Comparison of ENCODE assay signal across 28 cellular contexts in genomic region chr4:100224701-100225100, GRCh38. TPM values are rescaled to one million over a fixed set of nuclear protein-coding genes. Genes with fewer than 3 reads are reported as not detected.
DNase-seq lines count a peak whose midpoint lies in the region; ATAC-seq, FAIRE-seq and TF ChIP-seq lines count a peak whose summit lies in the region.
"Had no signal": no experiment of that assay in that cellular context is flagged by ENCODE, and none has a peak within 500 bp of the region (broad histone marks: within the 10 kb centered on the region; RNA-seq: fewer than 3 reads in every experiment).

No MANE protein-coding gene starts in this region.

- no peak overlapping the region for H3K18ac ChIP-seq in mesendoderm (ENCODE audit: low read length)
- H3K18ac ChIP-seq in mesenchymal stem cell (ENCODE audit: low read depth in 1 of 2, low read length in 2 of 2): no peak overlapping the region

- no peak overlapping the region for H4K91ac ChIP-seq in mesenchymal stem cell (ENCODE audit: low read length)

- H3K14ac ChIP-seq in mesenchymal stem cell (ENCODE audit: low read length in 2 of 2): no peak overlapping the region

- H3K79me2 ChIP-seq in mesendoderm (ENCODE audit: control insufficient read depth, insufficient read depth, low read length) (no peaks in the 10 kb centered on the region), neural progenitor cell (ENCODE audit: low read depth) (no peaks in the 10 kb centered on the region)

- H3K4me1 Mint-ChIP-seq in neural progenitor cell: peaks cover 6% of the 10 kb centered on the region
- H3K4me1 Mint-ChIP-seq: CD14-positive monocyte; CD4-positive, alpha-beta memory T cell; CD4-positive, CD25-positive, alpha-beta regulatory T cell; CD8-positive, alpha-beta memory T cell had no signal

- H3K4ac ChIP-seq in mesendoderm (ENCODE audit: low read depth, low read length) (no peak overlapping the region), mesenchymal stem cell (ENCODE audit: low read depth in 1 of 2, low read length in 2 of 2) (no peak overlapping the region)

- TF ChIP-seq POLR2A in GM12892 (IDR thresholded peaks at IDR 0.05; ENCODE audit: low read depth, low read length): no peak

- TF ChIP-seq CTCF in cardiac muscle cell (IDR thresholded peaks at IDR 0.05; ENCODE audit: low read depth, low read length) (no peak), neural progenitor cell (IDR thresholded peaks at IDR 0.05) (no peak)

- no peaks in the 10 kb centered on the region for H3K79me1 ChIP-seq in mesendoderm (ENCODE audit: low read length)
- H3K79me1 ChIP-seq in mesenchymal stem cell (replicated peaks; ENCODE audit: low read length, poor library complexity, severe bottlenecking): no peaks in the 10 kb centered on the region

- no peak overlapping the region for H2BK12ac ChIP-seq in mesenchymal stem cell (ENCODE audit: low read length in 2 of 2)

- H3K36me3 ChIP-seq in cardiac muscle cell: no peaks in the 10 kb centered on the region
- no peaks in the 10 kb centered on the region for H3K36me3 ChIP-seq in mesendoderm (ENCODE audit: control insufficient read depth, insufficient read depth, low read length)
- no peaks in the 10 kb centered on the region for H3K36me3 ChIP-seq in neural progenitor cell
- H3K36me3 ChIP-seq in mesenchymal stem cell (ENCODE audit: control insufficient read depth in 1 of 2, insufficient read depth in 2 of 2, low read depth in 1 of 2, low read length in 2 of 2): no peaks in the 10 kb centered on the region
- H3K36me3 ChIP-seq: BE2C, BLaER1 had no signal

- H2BK15ac ChIP-seq in mesendoderm (replicated peaks; ENCODE audit: low read depth) (no peak overlapping the region), mesenchymal stem cell (ENCODE audit: low read depth, poor library complexity, severe bottlenecking) (no peak overlapping the region)

- no CpG with 5 or more reads among the region's 1 CpG for WGBS in mesendoderm (ENCODE audit: extremely low coverage, insufficient coverage, low lambda C conversion rate)
- WGBS in mesenchymal stem cell: 57% methylated on average over 1 of the region's 1 CpG

- no peak overlapping the region for H3K4me3 Mint-ChIP-seq in neural progenitor cell
- H3K4me3 Mint-ChIP-seq: CD14-positive monocyte; CD4-positive, CD25-positive, alpha-beta regulatory T cell; CD8-positive, alpha-beta memory T cell had no signal

- H3K4me1 ChIP-seq in cardiac muscle cell (ENCODE audit: low read depth) (peaks cover 12% of the 10 kb centered on the region), mesendoderm (ENCODE audit: control insufficient read depth, low read depth, low read length) (no peaks in the 10 kb centered on the region), neural progenitor cell (peaks cover 27% of the 10 kb centered on the region), mesenchymal stem cell (ENCODE audit: control insufficient read depth, insufficient read depth, low read depth, low read length) (no peaks in the 10 kb centered on the region)
- H3K4me1 ChIP-seq: A549, BE2C, BLaER1 had no signal

- no peak overlapping the region for H2AFZ ChIP-seq in neural progenitor cell (replicated peaks)
- H2AFZ ChIP-seq in mesenchymal stem cell (ENCODE audit: low read depth, low read length): no peak overlapping the region

- H3K27me3 ChIP-seq in cardiac muscle cell: no peaks in the 10 kb centered on the region
- no peaks in the 10 kb centered on the region for H3K27me3 ChIP-seq in mesendoderm (ENCODE audit: insufficient read depth, low read length, poor library complexity)
- no peaks in the 10 kb centered on the region for H3K27me3 ChIP-seq in neural progenitor cell
- H3K27me3 ChIP-seq in mesenchymal stem cell (ENCODE audit: control insufficient read depth in 1 of 2, insufficient read depth in 1 of 2, low read length in 2 of 2): no peaks in the 10 kb centered on the region
- H3K27me3 ChIP-seq: BE2C, BLaER1 had no signal

- FAIRE-seq in GM12892 (lab: Jason Lieb, UNC): no peak
- FAIRE-seq: A549, GM12878, GM19239 had no signal

- no peak overlapping the region for H3K4me3 ChIP-seq in cardiac muscle cell
- no peak overlapping the region for H3K4me3 ChIP-seq in mesendoderm (ENCODE audit: low read length)
- H3K4me3 ChIP-seq in neural progenitor cell: no peak overlapping the region
- H3K4me3 ChIP-seq in mesenchymal stem cell (ENCODE audit: insufficient read depth in 1 of 2, low read depth in 1 of 2, low read length in 2 of 2): no peak overlapping the region
- H3K4me3 ChIP-seq: A549, BLaER1, GM12878 had no signal

- H3K9me3 ChIP-seq in cardiac muscle cell (ENCODE audit: low read depth) (no peaks in the 10 kb centered on the region), neural progenitor cell (ENCODE audit: low read depth) (no peaks in the 10 kb centered on the region), mesenchymal stem cell (ENCODE audit: control insufficient read depth, low read length) (peaks cover 46% of the 10 kb centered on the region)
- H3K9me3 ChIP-seq: A549, BE2C had no signal

- no peak overlapping the region for H3K27ac Mint-ChIP-seq in neural progenitor cell
- H3K27ac Mint-ChIP-seq: CD14-positive monocyte; CD4-positive, alpha-beta memory T cell; CD4-positive, CD25-positive, alpha-beta regulatory T cell; CD8-positive, alpha-beta memory T cell had no signal

- peaks cover 18% of the 10 kb centered on the region for H3F3A ChIP-seq in neural progenitor cell (ENCODE audit: low read depth)

- H2AK5ac ChIP-seq in mesendoderm (ENCODE audit: low read length) (no peak overlapping the region), mesenchymal stem cell (ENCODE audit: low read length, severe bottlenecking) (no peak overlapping the region)

- no peak overlapping the region for H3K4me2 ChIP-seq in mesendoderm (ENCODE audit: low read length)
- peak overlapping the region; percentile 23 for H3K4me2 ChIP-seq in neural progenitor cell
- no peak overlapping the region for H3K4me2 ChIP-seq in mesenchymal stem cell (ENCODE audit: low read length, poor library complexity, severe bottlenecking)
- H3K4me2 ChIP-seq: A549, BLaER1 had no signal

- H4K20me1 ChIP-seq in neural progenitor cell (ENCODE audit: low read depth): no peaks in the 10 kb centered on the region
- H4K20me1 ChIP-seq: BLaER1 had no signal

- H2BK120ac ChIP-seq in mesendoderm (ENCODE audit: low read depth, low read length) (no peak overlapping the region), mesenchymal stem cell (ENCODE audit: low read depth, low read length) (no peak overlapping the region)

- peaks cover 35% of the 10 kb centered on the region for H3K9me3 Mint-ChIP-seq in neural progenitor cell

- intact Hi-C loops in Right ventricle myocardium superior (cut with DNase I): no loop called here

- ATAC-seq in Right ventricle myocardium superior (ENCODE audit: poor library complexity): no peak
- ATAC-seq: A549 had no signal

- DNase-seq in cardiac muscle cell (ENCODE audit: low read depth in 1 of 2, low spot score in 1 of 2) (peak in 1 of 2 donors; percentile 29), Right ventricle myocardium superior (no peak), mesendoderm (peak; percentile 38), neural progenitor cell (ENCODE audit: low spot score) (peak; percentile 61), GM12892 (ENCODE audit: insufficient read length) (no peak), mesenchymal stem cell (no peak)
- no peak for DNase-seq in effector CD4-positive, alpha-beta T cell
- DNase-seq: ACHN; BE2C; C1 segment of cervical spinal cord; CD4-positive, alpha-beta memory T cell; CD4-positive, CD25-positive, alpha-beta regulatory T cell; CD8-positive, alpha-beta memory T cell; COR-L47; DMS 273 treated with DMSO at 0.1 percent for 48 hours; DMS153; DMS53; DMS79; DND-41; EL; GDM1 had no signal

- H3K36me3 Mint-ChIP-seq in neural progenitor cell: no peaks in the 10 kb centered on the region
- H3K36me3 Mint-ChIP-seq: CD14-positive monocyte; CD4-positive, CD25-positive, alpha-beta regulatory T cell had no signal

- no peak overlapping the region for H3K9ac ChIP-seq in mesendoderm (ENCODE audit: low read length)
- H3K9ac ChIP-seq in neural progenitor cell: no peak overlapping the region
- no peak overlapping the region for H3K9ac ChIP-seq in mesenchymal stem cell (ENCODE audit: low read length)
- H3K9ac ChIP-seq: BLaER1 had no signal

- H4K8ac ChIP-seq in mesendoderm (ENCODE audit: low read depth, low read length): no peak overlapping the region
- no peak overlapping the region for H4K8ac ChIP-seq in mesenchymal stem cell (ENCODE audit: low read length)

- H3K27ac ChIP-seq in cardiac muscle cell (peak overlapping the region; percentile 95), mesendoderm (ENCODE audit: low read depth, low read length) (no peak overlapping the region), neural progenitor cell (peak overlapping the region; percentile 42), mesenchymal stem cell (ENCODE audit: low read length, poor library complexity, severe bottlenecking) (no peak overlapping the region)
- H3K27ac ChIP-seq: 22Rv1, A549, BLaER1 had no signal

- no peak overlapping the region for H4K5ac ChIP-seq in mesendoderm (ENCODE audit: low read length)

- H2BK5ac ChIP-seq in mesendoderm (ENCODE audit: low read length) (no peak overlapping the region), mesenchymal stem cell (ENCODE audit: low read depth, low read length, poor library complexity, severe bottlenecking) (no peak overlapping the region)

- H3K56ac ChIP-seq in mesendoderm (ENCODE audit: low read length): no peak overlapping the region

- H3K23ac ChIP-seq in mesendoderm (ENCODE audit: low read length) (no peak overlapping the region), mesenchymal stem cell (ENCODE audit: low read length in 2 of 2) (no peak overlapping the region)

- peaks cover 4% of the 10 kb centered on the region for H3K27me3 Mint-ChIP-seq in neural progenitor cell (ENCODE audit: insufficient read depth, low read depth)
- H3K27me3 Mint-ChIP-seq: CD4-positive, CD25-positive, alpha-beta regulatory T cell had no signal

RNA-seq across cellular contexts. Expression of gene DDIT4L, which starts 34.4 kb away (rescaled TPM):
- total RNA-seq in cardiac muscle cell (4.0 and 5.0 TPM in 2 replicates), Right ventricle myocardium superior (0.46 TPM), neural progenitor cell (ENCODE audit: low replicate concordance) (26.9 and 45.9 TPM in 2 replicates)
- polyA plus RNA-seq in cardiac muscle cell: 3.9 and 4.6 TPM in 2 replicates
- 1.00 TPM for polyA plus RNA-seq in mesendoderm (2013, experiment 1 of 2)
- 1.2 TPM for polyA plus RNA-seq in mesendoderm (2013, experiment 2 of 2)
- polyA plus RNA-seq in GM12892 (2012; ENCODE audit: missing spikeins): 0.34 TPM
- 3.3 TPM for polyA plus RNA-seq in mesenchymal stem cell (2013, experiment 1 of 2)
- polyA plus RNA-seq in mesenchymal stem cell (2013, experiment 2 of 2): 3.3 TPM
- total RNA-seq: CD4-positive, alpha-beta memory T cell; CD4-positive, CD25-positive, alpha-beta regulatory T cell; CD8-positive, alpha-beta memory T cell; Daoy had no signal
- polyA plus RNA-seq: CD4-positive, CD25-positive, alpha-beta regulatory T cell had no signal

Comparison
In these comparisons a context has a peak if more than half of its experiments do, and no peak if none do; other contexts are left out.
1. DNase-seq: peak in mesendoderm (single experiment) and neural progenitor cell (single experiment); none in Right ventricle myocardium superior (single experiment), GM12892 (single experiment), effector CD4-positive, alpha-beta T cell (single experiment) and mesenchymal stem cell (single experiment).
2. H3K27ac ChIP-seq: peak in cardiac muscle cell (single experiment) and neural progenitor cell (single experiment); none in mesendoderm (single experiment) and mesenchymal stem cell (single experiment).